ENCODE assay signal across 1 cellular context in genomic region chr1:52598729-52599128, GRCh38.
TF ChIP-seq lines count a peak whose summit lies in the region.

No MANE protein-coding gene starts in this region.

TF ChIP-seq in K562, 482 proteins besides CTCF, POLR2A, EP300 and RAD21:
- TF ChIP-seq KDM5B (IDR thresholded peaks at IDR 0.05; ENCODE audit: insufficient replicate concordance, low read depth, low read length), result no peak
- TF ChIP-seq POLR3A (IDR thresholded peaks at IDR 0.05; ENCODE audit: borderline replicate concordance, extremely low read depth, insufficient read depth, insufficient read length), result no peak
- no peak for TF ChIP-seq NR0B1 (IDR thresholded peaks at IDR 0.05; ENCODE audit: partially characterized antibody)
- no peak for TF ChIP-seq MAX (CRISPR knock-in tag; IDR thresholded peaks at IDR 0.05)
- TF ChIP-seq ATF1 (CRISPR knock-in tag; IDR thresholded peaks at IDR 0.05), result no peak
- TF ChIP-seq ATF1 (tag; IDR thresholded peaks at IDR 0.05), result 0 out of 2 replicates have a peak, but pooled peaks have one; percentile 14
- TF ChIP-seq U2AF1 (optimal IDR thresholded peaks at IDR 0.05; ENCODE audit: low read depth, low read length), result no peak
- no peak for TF ChIP-seq YY1 (IDR thresholded peaks at IDR 0.05; ENCODE audit: borderline replicate concordance in 1 of 3, control insufficient read depth in 1 of 3, extremely low read depth in 1 of 3, insufficient read depth in 3 of 3, insufficient read length in 1 of 3, insufficient replicate concordance in 2 of 3, low read depth in 1 of 3, low read length in 2 of 3)
- TF ChIP-seq MIER1 (IDR thresholded peaks at IDR 0.05; ENCODE audit: low read depth), result no peak
- no peak for TF ChIP-seq BCLAF1 (IDR thresholded peaks at IDR 0.05; ENCODE audit: borderline replicate concordance in 1 of 2, control insufficient read depth in 1 of 2, low read depth in 2 of 2, low read length in 1 of 2)
- TF ChIP-seq MEF2D (tag; conservative IDR thresholded peaks at IDR 0.05; ENCODE audit: low read depth), result no peak
- peak; percentile 93 for TF ChIP-seq ZNF146 (CRISPR knock-in tag; IDR thresholded peaks at IDR 0.05; ENCODE audit: unreplicated experiment)
- TF ChIP-seq ZNF644 (tag; IDR thresholded peaks at IDR 0.05; ENCODE audit: low read depth), result no peak
- no peak for TF ChIP-seq SRSF3 (IDR thresholded peaks at IDR 0.05; ENCODE audit: insufficient read depth, low read length)
- TF ChIP-seq ZNF217 (CRISPR knock-in tag; IDR thresholded peaks at IDR 0.05), result no peak
- no peak for TF ChIP-seq KLF6 (CRISPR knock-in tag; IDR thresholded peaks at IDR 0.05; ENCODE audit: borderline replicate concordance)
- no peak for TF ChIP-seq CBFB (CRISPR knock-in tag; IDR thresholded peaks at IDR 0.05)
- peak; percentile 48 for TF ChIP-seq RBM25 (IDR thresholded peaks at IDR 0.05; ENCODE audit: low read depth, low read length, severe bottlenecking)
- TF ChIP-seq GMEB1 (CRISPR knock-in tag; IDR thresholded peaks at IDR 0.05), result no peak
- no peak for TF ChIP-seq SMC3 (conservative IDR thresholded peaks at IDR 0.05; ENCODE audit: insufficient read depth, low read depth, low read length)
- TF ChIP-seq ZNF780A (CRISPR knock-in tag; IDR thresholded peaks at IDR 0.05), result no peak
- TF ChIP-seq MTA1 (IDR thresholded peaks at IDR 0.05; ENCODE audit: borderline replicate concordance), result no peak
- no peak for TF ChIP-seq ILK (tag; IDR thresholded peaks at IDR 0.05; ENCODE audit: borderline replicate concordance, low read depth)
- TF ChIP-seq CSDE1 (IDR thresholded peaks at IDR 0.05), result no peak
- no peak for TF ChIP-seq ZC3H8 (IDR thresholded peaks at IDR 0.05)
- TF ChIP-seq BCOR (IDR thresholded peaks at IDR 0.05), result peak; percentile 25; the same call in 1 of the 2 replicates
- no peak for TF ChIP-seq SMARCC2 (IDR thresholded peaks at IDR 0.05; ENCODE audit: low read depth)
- TF ChIP-seq VEZF1 (CRISPR knock-in tag; IDR thresholded peaks at IDR 0.05), result no peak
- no peak for TF ChIP-seq NFXL1 (CRISPR knock-in tag; IDR thresholded peaks at IDR 0.05)
- TF ChIP-seq SMARCB1 (IDR thresholded peaks at IDR 0.05; ENCODE audit: insufficient read length, low read depth), result no peak
- no peak for TF ChIP-seq EGR1 (conservative IDR thresholded peaks at IDR 0.05)
- TF ChIP-seq TAF1 (IDR thresholded peaks at IDR 0.05; ENCODE audit: control insufficient read depth, extremely low read depth, insufficient read depth, low read length, severe bottlenecking), result no peak
- TF ChIP-seq CGGBP1 (CRISPR knock-in tag; IDR thresholded peaks at IDR 0.05), result no peak
- TF ChIP-seq KDM1A (IDR thresholded peaks at IDR 0.05), result peak; percentile 8 to 42; a peak in 1 of 4 replicates
- no peak for TF ChIP-seq MBD1 (CRISPR knock-in tag; IDR thresholded peaks at IDR 0.05)
